8 cellular contexts compared by ENCODE assay signal in the genomic region with DNA sequence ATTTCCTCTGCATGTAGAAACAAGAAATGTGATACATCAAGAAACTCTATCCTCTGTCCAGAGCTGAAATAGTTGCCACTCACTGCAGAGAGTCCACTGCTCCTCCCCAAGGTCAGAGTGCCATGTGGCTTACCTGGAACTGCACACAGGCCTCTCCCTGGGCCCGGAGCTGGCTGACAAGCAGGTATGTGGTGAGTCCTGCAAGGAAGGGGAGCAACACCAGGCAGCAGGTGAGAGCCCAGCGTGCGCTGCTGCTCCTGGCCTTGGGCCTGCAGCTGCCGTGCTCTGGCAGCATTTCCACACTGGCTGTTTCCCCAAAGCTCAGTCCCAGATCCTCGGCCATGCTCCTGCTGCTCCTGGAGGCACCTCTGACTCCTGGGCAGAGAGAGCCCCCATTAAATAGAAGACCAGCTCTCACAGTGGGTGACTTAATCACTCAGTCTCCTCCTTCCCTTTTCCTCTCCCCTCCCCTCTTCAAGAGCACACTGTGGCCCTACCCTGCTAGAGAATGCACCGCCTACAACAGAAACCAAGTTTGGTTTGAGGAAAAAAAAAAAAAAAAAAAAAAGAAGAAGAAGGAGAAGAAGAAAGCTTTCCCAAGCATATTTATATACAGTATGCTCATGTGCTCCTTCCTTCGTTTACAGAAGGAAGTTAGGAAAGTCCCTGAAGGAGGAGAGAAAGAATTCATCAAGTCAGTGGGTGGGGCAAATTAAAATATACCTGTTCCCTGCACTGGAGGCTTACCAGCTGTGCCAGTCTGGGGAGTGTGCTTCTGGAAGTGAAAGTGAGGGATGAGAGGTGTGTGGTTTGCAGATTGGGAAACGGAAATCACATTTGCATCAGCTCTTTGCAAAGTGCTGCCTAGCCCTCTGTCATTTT. TPM values are rescaled to one million over a fixed set of nuclear protein-coding genes. Genes with fewer than 3 reads are reported as not detected.
DNase-seq lines count a peak whose midpoint lies in the region; ATAC-seq and TF ChIP-seq lines count a peak whose summit lies in the region.

A gene (minus strand): TSS at position 370 of the 882 bp plus-strand sequence. CDS start 27 bp downstream, at position 343.

- DNase-seq in AG20443 (ENCODE audit: low spot score) (peak; percentile 19), NCI-H526 treated with DMSO at 0.1 percent for 48 hours (lab: John Stamatoyannopoulos, UW) (peak; percentile 47), breast epithelium (ENCODE audit: low spot score in 2 of 2) (peak in 1 of 2 donors; percentile 36), mesendoderm (peak; percentile 62), upper lobe of right lung (peak; percentile 83), foreskin melanocyte (no peak)

- no peak within 1 kb of the TSS for H2AK5ac ChIP-seq in mesendoderm (ENCODE audit: low read length)

- intact Hi-C loops in breast epithelium (cut with DNase I; ENCODE audit: low total_unique reads) (no loop called here), upper lobe of right lung (cut with DNase I) (no loop called here)

- H3K56ac ChIP-seq in mesendoderm (ENCODE audit: low read length), result no peak within 1 kb of the TSS

- peak within 1 kb of the TSS; percentile 48 to 71 for H3K27ac ChIP-seq in breast epithelium
- no peak within 1 kb of the TSS for H3K27ac ChIP-seq in mesendoderm (ENCODE audit: low read depth, low read length)
- H3K27ac ChIP-seq in upper lobe of right lung, result peak within 1 kb of the TSS; percentile 77

- no peak within 1 kb of the TSS for H2BK5ac ChIP-seq in mesendoderm (ENCODE audit: low read length)

- H3K4me2 ChIP-seq in mesendoderm (ENCODE audit: low read length), result peak within 1 kb of the TSS; percentile 34

- H3K23ac ChIP-seq in mesendoderm (ENCODE audit: low read length), result no peak within 1 kb of the TSS

- no CpG with 5 or more reads among the region's 8 CpGs for WGBS in mesendoderm (ENCODE audit: extremely low coverage, insufficient coverage, low lambda C conversion rate)

- H4K5ac ChIP-seq in mesendoderm (ENCODE audit: low read length), result no peak within 1 kb of the TSS

- no peak within 1 kb of the TSS for H3K18ac ChIP-seq in mesendoderm (ENCODE audit: low read length)

- no peak within 1 kb of the TSS for H3K4ac ChIP-seq in mesendoderm (ENCODE audit: low read depth, low read length)

- no peaks in the 10 kb centered on the region for H3K27me3 ChIP-seq in breast epithelium
- H3K27me3 ChIP-seq in mesendoderm (ENCODE audit: insufficient read depth, low read length, poor library complexity), result no peaks in the 10 kb centered on the region
- no peaks in the 10 kb centered on the region for H3K27me3 ChIP-seq in upper lobe of right lung

- H3K4me3 ChIP-seq in breast epithelium (peak within 1 kb of the TSS in 2 of 3 donors; percentile 21 to 35), mesendoderm (ENCODE audit: low read length) (no peak within 1 kb of the TSS), upper lobe of right lung (peak within 1 kb of the TSS; percentile 36)

- no peaks in the 10 kb centered on the region for H3K79me2 ChIP-seq in mesendoderm (ENCODE audit: control insufficient read depth, insufficient read depth, low read length)

- H3K36me3 ChIP-seq in breast epithelium (no peaks in the 10 kb centered on the region), mesendoderm (ENCODE audit: control insufficient read depth, insufficient read depth, low read length) (no peaks in the 10 kb centered on the region), upper lobe of right lung (no peaks in the 10 kb centered on the region)

- H2BK120ac ChIP-seq in mesendoderm (ENCODE audit: low read depth, low read length), result no peak within 1 kb of the TSS

- H3K9me3 ChIP-seq in breast epithelium (no peaks in the 10 kb centered on the region), upper lobe of right lung (no peaks in the 10 kb centered on the region)

- H3K9ac ChIP-seq in mesendoderm (ENCODE audit: low read length), result no peak within 1 kb of the TSS

- no peak within 1 kb of the TSS for H2BK15ac ChIP-seq in mesendoderm (replicated peaks; ENCODE audit: low read depth)

- TF ChIP-seq POLR2A in breast epithelium (IDR thresholded peaks at IDR 0.05), result no peak

- no peak within 1 kb of the TSS for H4K8ac ChIP-seq in mesendoderm (ENCODE audit: low read depth, low read length)

- H3K79me1 ChIP-seq in mesendoderm (ENCODE audit: low read length), result no peaks in the 10 kb centered on the region

- ATAC-seq in GM18858 (IDR thresholded peaks at IDR 0.05; ENCODE audit: unreplicated experiment) (peak; percentile 91), HG03039 (IDR thresholded peaks at IDR 0.05; ENCODE audit: unreplicated experiment) (peak; percentile 78), upper lobe of right lung (peak; percentile 91)

- TF ChIP-seq CTCF in breast epithelium (IDR thresholded peaks at IDR 0.05) (no peak), upper lobe of right lung (IDR thresholded peaks at IDR 0.05) (no peak)

- peaks cover 3 to 6% of the 10 kb centered on the region in 2 donors for H3K4me1 ChIP-seq in breast epithelium
- H3K4me1 ChIP-seq in mesendoderm (ENCODE audit: control insufficient read depth, low read depth, low read length), result peaks cover 5% of the 10 kb centered on the region
- peaks cover 32% of the 10 kb centered on the region for H3K4me1 ChIP-seq in upper lobe of right lung

RNA-seq across cellular contexts. Expression of the gene that starts here (rescaled TPM):
- total RNA-seq in breast epithelium, result 1 to 10 TPM in 1 of 3 donors, under 1 TPM in 2; 0.16 to 2.0 (median 0.66) TPM
- polyA plus RNA-seq in mesendoderm (2013, experiment 1 of 2), result 0.13 TPM
- polyA plus RNA-seq in mesendoderm (2013, experiment 2 of 2), result 0.11 TPM
- 8.5 TPM for total RNA-seq in upper lobe of right lung
